Comparison of ENCODE assay signal across 13 cellular contexts in the genomic region with DNA sequence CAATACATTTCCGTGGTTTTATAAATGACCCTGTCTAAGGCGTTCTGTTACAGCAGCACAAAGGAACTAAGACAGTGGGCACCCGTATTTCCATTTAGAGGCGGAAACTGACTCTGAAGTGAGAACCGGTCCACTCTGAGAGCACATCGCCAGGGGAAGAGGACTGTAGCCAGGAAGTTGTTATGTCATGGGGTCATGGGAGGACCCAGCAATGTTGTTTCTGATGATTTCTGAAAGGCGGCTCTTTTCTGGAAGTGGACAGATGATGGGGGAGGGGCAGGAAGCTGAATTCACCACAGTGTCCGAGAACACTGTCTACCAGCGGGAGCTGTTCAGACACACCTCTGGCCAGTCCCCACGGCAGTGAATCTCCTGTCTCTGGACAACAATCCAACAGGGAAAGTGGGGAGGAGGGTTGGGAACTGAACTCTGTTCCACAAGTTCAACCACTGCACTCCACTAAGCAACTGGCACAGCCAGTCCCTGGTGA. TPM values are rescaled to one million over a fixed set of nuclear protein-coding genes. Genes with fewer than 3 reads are reported as not detected.
DNase-seq lines count a peak whose midpoint lies in the region; ATAC-seq and TF ChIP-seq lines count a peak whose summit lies in the region.
"Had no signal": no experiment of that assay in that cellular context is flagged by ENCODE, and none has a peak within 500 bp of the region (broad histone marks: within the 10 kb centered on the region; RNA-seq: fewer than 3 reads in every experiment).

No MANE protein-coding gene starts in this region.

- H3K27ac Mint-ChIP-seq in immature natural killer cell = peak overlapping the region in 3 of 6 donors; percentile 58 to 76 (median 69)
- H3K27ac Mint-ChIP-seq in osteocyte (ENCODE audit: unreplicated experiment) = peak overlapping the region; percentile 29
- H3K27ac Mint-ChIP-seq: activated naive CD8-positive, alpha-beta T cell treated with anti-CD3 and anti-CD28 coated beads, Interleukin-2, amount 10 ng/mL, durations not matched to agents 7 days and 5 days had no signal

- ATAC-seq in Right ventricle myocardium inferior (peak; percentile 35), HG03175 (IDR thresholded peaks at IDR 0.05; ENCODE audit: unreplicated experiment) (no peak), HG02610 (IDR thresholded peaks at IDR 0.05; ENCODE audit: unreplicated experiment) (no peak)

- H3K4me1 Mint-ChIP-seq in immature natural killer cell (peaks cover 18 to 20% of the 10 kb centered on the region in 2 donors), osteocyte (ENCODE audit: unreplicated experiment) (peaks cover 32% of the 10 kb centered on the region)

- H3K27me3 Mint-ChIP-seq in immature natural killer cell (ENCODE audit: low read depth in 3 of 3) (peaks cover 9 to 22% (median 14%) of the 10 kb centered on the region in 3 donors), osteocyte (ENCODE audit: unreplicated experiment) (no peaks in the 10 kb centered on the region)

- DNase-seq in Right ventricle myocardium inferior (ENCODE audit: missing footprints) (no peak), cardiac septum (ENCODE audit: low spot score) (no peak), immature natural killer cell (no peak), osteocyte (ENCODE audit: extremely low spot score, unreplicated experiment) (no peak), SW480 (ENCODE audit: low spot score) (no peak), D341Med (ENCODE audit: low spot score) (no peak)
- DNase-seq: activated naive CD8-positive, alpha-beta T cell treated with anti-CD3 and anti-CD28 coated beads, Interleukin-2, amount 10 ng/mL, durations not matched to agents 7 days and 5 days; retina had no signal

- peak overlapping the region; percentile 2 to 60 (median 37) for H3K4me3 Mint-ChIP-seq in immature natural killer cell
- H3K4me3 Mint-ChIP-seq in osteocyte (ENCODE audit: unreplicated experiment) = no peak overlapping the region
- H3K4me3 Mint-ChIP-seq: activated naive CD8-positive, alpha-beta T cell treated with anti-CD3 and anti-CD28 coated beads, Interleukin-2, amount 10 ng/mL, durations not matched to agents 7 days and 5 days had no signal

- H3K36me3 Mint-ChIP-seq in immature natural killer cell (peaks cover 0 to 4% (median 0%) of the 10 kb centered on the region in 3 donors), osteocyte (ENCODE audit: unreplicated experiment) (peaks cover 6% of the 10 kb centered on the region)
- H3K36me3 Mint-ChIP-seq: activated naive CD8-positive, alpha-beta T cell treated with anti-CD3 and anti-CD28 coated beads, Interleukin-2, amount 10 ng/mL, durations not matched to agents 7 days and 5 days had no signal

- H3K9me3 Mint-ChIP-seq in immature natural killer cell (no peaks in the 10 kb centered on the region), osteocyte (ENCODE audit: unreplicated experiment) (no peaks in the 10 kb centered on the region)
- H3K9me3 Mint-ChIP-seq: activated naive CD8-positive, alpha-beta T cell treated with anti-CD3 and anti-CD28 coated beads, Interleukin-2, amount 10 ng/mL, durations not matched to agents 7 days and 5 days had no signal

- intact Hi-C loops in Right ventricle myocardium inferior (cut with DNase I) (loop anchor here (5.0 to 10.0 kb wide), 2 partner anchors 37 to 120 kb away; no protein-coding TSS in a partner anchor), cardiac septum (cut with DNase I) (loop anchor here (5.0 kb wide), 1 partner anchor 37 kb away; no protein-coding TSS in a partner anchor)

- no peak for TF ChIP-seq CTCF in osteocyte (IDR thresholded peaks at IDR 0.05)

RNA-seq across cellular contexts. Expression of gene LRRFIP1, which starts 2.1 kb away (rescaled TPM):
- total RNA-seq in Right ventricle myocardium inferior (104 TPM), cardiac septum (157 TPM), osteocyte (78.9 and 79.9 TPM in 2 replicates)
- polyA plus RNA-seq in immature natural killer cell = 100 to 1,000 TPM in 1 of 3 donors, 10 to 100 TPM in 2; 62.5 to 137 (median 80.0) TPM

RNA-seq across cellular contexts. Expression of gene RAB17, which starts 34.7 kb away (rescaled TPM):
- total RNA-seq in Right ventricle myocardium inferior (2.4 TPM), cardiac septum (3.5 TPM), osteocyte (3.9 and 5.2 TPM in 2 replicates)
- polyA plus RNA-seq in immature natural killer cell = not detected
- total RNA-seq: activated naive CD8-positive, alpha-beta T cell treated with anti-CD3 and anti-CD28 coated beads, Interleukin-2, amount 10 ng/mL, durations not matched to agents 7 days and 5 days had no signal

RNA-seq across cellular contexts. Expression of gene PRLH, which starts 58.9 kb away (rescaled TPM):
- total RNA-seq in Right ventricle myocardium inferior = not detected
- total RNA-seq in cardiac septum = not detected
- polyA plus RNA-seq in immature natural killer cell = not detected
- not detected in 2 replicates for total RNA-seq in osteocyte
- total RNA-seq: activated naive CD8-positive, alpha-beta T cell treated with anti-CD3 and anti-CD28 coated beads, Interleukin-2, amount 10 ng/mL, durations not matched to agents 7 days and 5 days; mononuclear cell; SK-MEL-5 had no signal
- polyA plus RNA-seq: A549 had no signal
